Comparison of ENCODE assay signal across 1 cellular context in genomic region chr7:1569833-1570632, GRCh38.
A peak's percentile ranks its signal among the peaks of the same experiment; 100 is the strongest.
TF ChIP-seq lines count a peak whose summit lies in the region.

PSMG3 (minus strand) TSS chr7:1570032; CDS start chr7:1569339, 693 bp downstream.

TF ChIP-seq in HepG2, 621 proteins besides CTCF, POLR2A, EP300 and RAD21 (continued from another document and continues in another):
- TF ChIP-seq ZNF784 (CRISPR knock-in tag; IDR thresholded peaks at IDR 0.05; ENCODE audit: borderline replicate concordance) (no peak), STAT5B (CRISPR knock-in tag; IDR thresholded peaks at IDR 0.05) (no peak), ZKSCAN1 (IDR thresholded peaks at IDR 0.05; ENCODE audit: low read length) (no peak), ZNF414 (CRISPR knock-in tag; IDR thresholded peaks at IDR 0.05) (no peak), ZBTB34 (CRISPR knock-in tag; IDR thresholded peaks at IDR 0.05) (no peak), ZFP82 (CRISPR knock-in tag; IDR thresholded peaks at IDR 0.05; ENCODE audit: borderline replicate concordance) (peak; percentile 58; the same call in 1 of the 2 replicates), ZNF124 (CRISPR knock-in tag; IDR thresholded peaks at IDR 0.05) (peak; percentile 74; the same call in 1 of the 2 replicates), ZUFSP (CRISPR knock-in tag; IDR thresholded peaks at IDR 0.05; ENCODE audit: borderline replicate concordance) (no peak), ZSCAN30 (CRISPR knock-in tag; IDR thresholded peaks at IDR 0.05) (no peak), THRA (CRISPR knock-in tag; IDR thresholded peaks at IDR 0.05; ENCODE audit: borderline replicate concordance) (peak; percentile 51), MYPOP (CRISPR knock-in tag; IDR thresholded peaks at IDR 0.05) (peak; percentile 62; the same call in 1 of the 2 replicates), ZNF337 (CRISPR knock-in tag; IDR thresholded peaks at IDR 0.05; ENCODE audit: borderline replicate concordance, low read depth) (no peak; the same call in 1 of the 2 replicates), GLMP (CRISPR knock-in tag; IDR thresholded peaks at IDR 0.05; ENCODE audit: borderline replicate concordance) (no peak), ZNF512 (CRISPR knock-in tag; IDR thresholded peaks at IDR 0.05) (no peak), PCBP2 (optimal IDR thresholded peaks at IDR 0.05; ENCODE audit: low read depth, low read length, poor library complexity, severe bottlenecking) (no peak), PTBP1 (IDR thresholded peaks at IDR 0.05; ENCODE audit: low read depth, low read length, poor library complexity, severe bottlenecking) (peak; percentile 41), JUND (CRISPR knock-in tag; IDR thresholded peaks at IDR 0.05) (peak; percentile 48; the same call in 1 of the 2 replicates), PLSCR1 (CRISPR knock-in tag; IDR thresholded peaks at IDR 0.05; ENCODE audit: borderline replicate concordance) (no peak), GFI1 (CRISPR knock-in tag; IDR thresholded peaks at IDR 0.05; ENCODE audit: borderline replicate concordance) (peak; percentile 54; the same call in 1 of the 2 replicates), CSRNP1 (CRISPR knock-in tag; IDR thresholded peaks at IDR 0.05) (no peak; the same call in 1 of the 2 replicates), MTA3 (CRISPR knock-in tag; IDR thresholded peaks at IDR 0.05) (no peak), ZNF629 (CRISPR knock-in tag; conservative IDR thresholded peaks at IDR 0.05) (0 out of 2 replicates have a peak, but pooled peaks have one; percentile 27), KDM3A (CRISPR knock-in tag; IDR thresholded peaks at IDR 0.05; ENCODE audit: low read depth) (peak; percentile 71; the same call in 1 of the 2 replicates), PHF20 (CRISPR knock-in tag; IDR thresholded peaks at IDR 0.05) (peak; percentile 94), TOE1 (CRISPR knock-in tag; IDR thresholded peaks at IDR 0.05) (no peak), MTF1 (CRISPR knock-in tag; IDR thresholded peaks at IDR 0.05) (no peak), TRAFD1 (CRISPR knock-in tag; IDR thresholded peaks at IDR 0.05; ENCODE audit: borderline replicate concordance) (no peak), ARNTL (CRISPR knock-in tag; IDR thresholded peaks at IDR 0.05) (no peak; the same call in 1 of the 2 replicates), HOXA5 (CRISPR knock-in tag; IDR thresholded peaks at IDR 0.05) (peak; percentile 46; the same call in 1 of the 2 replicates), NPAS2 (CRISPR knock-in tag; IDR thresholded peaks at IDR 0.05; ENCODE audit: borderline replicate concordance) (no peak), ZNF547 (CRISPR knock-in tag; IDR thresholded peaks at IDR 0.05) (peak; percentile 64), XRCC5 (optimal IDR thresholded peaks at IDR 0.05; ENCODE audit: low read length) (peak; percentile 95), ZNF343 (CRISPR knock-in tag; IDR thresholded peaks at IDR 0.05) (peak; percentile 56; the same call in 1 of the 2 replicates)
